31 cellular contexts compared by ENCODE assay signal in the genomic region with DNA sequence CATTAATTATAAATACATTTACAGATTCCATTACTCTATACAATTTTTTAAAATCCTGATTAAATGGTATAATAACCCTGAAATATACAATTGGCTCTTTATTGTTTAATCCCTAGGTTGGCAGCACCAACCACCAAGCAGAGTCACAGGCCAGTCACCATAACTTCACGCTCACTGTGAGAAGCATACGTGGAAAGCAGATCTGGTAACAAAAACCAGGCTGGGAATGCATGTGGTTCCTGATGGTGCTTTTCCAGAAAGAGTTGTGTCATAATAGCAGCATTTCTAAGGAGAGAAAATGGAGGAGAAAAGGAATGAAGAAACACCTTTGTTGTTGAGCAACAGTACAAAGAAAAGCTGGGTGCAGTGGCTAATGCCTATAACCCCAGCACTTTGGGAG.
"Had no signal": no experiment of that assay in that cellular context is flagged by ENCODE, and none has a peak within 500 bp of the region (broad histone marks: within the 10 kb centered on the region; RNA-seq: fewer than 3 reads in every experiment).

No MANE protein-coding gene starts in this region.

- H3K9me3 ChIP-seq: neutrophil, right atrium auricular region, right lobe of liver, suprapubic skin, thoracic aorta, tibial artery, upper lobe of right lung had no signal

- H3K4me2 ChIP-seq: neural progenitor cell, smooth muscle cell had no signal

- ATAC-seq: left colon; left lung; right lobe of liver; stimulated activated naive CD8-positive, alpha-beta T cell treated with anti-CD3 and anti-CD28 coated beads, Interleukin-15, amount 100 ng/mL, for 72 hours; upper lobe of right lung had no signal

- H3K79me2 ChIP-seq: parathyroid adenoma had no signal

- H3K9ac ChIP-seq: neural progenitor cell, parathyroid adenoma had no signal

- H3K4me3 ChIP-seq: left lung, lung, neural progenitor cell, right atrium auricular region, right lobe of liver, smooth muscle cell, suprapubic skin, thoracic aorta, tibial artery, upper lobe of right lung had no signal

- H3K36me3 Mint-ChIP-seq: immature natural killer cell; mesothelial cell of epicardium; natural killer cell; neural progenitor cell; stimulated activated memory B cell treated with anti-CD40 and anti-IgM and Interleukin-4, amounts not matched to agents 10 μg/mL and 1 μg/mL and 100 μg/mL, for 72 hours had no signal

- H3K27ac Mint-ChIP-seq: immature natural killer cell; mesothelial cell of epicardium; natural killer cell; nephron progenitor cell; neural progenitor cell; stimulated activated memory B cell treated with anti-CD40 and anti-IgM and Interleukin-4, amounts not matched to agents 10 μg/mL and 1 μg/mL and 100 μg/mL, for 72 hours; stimulated activated naive CD8-positive, alpha-beta T cell treated with anti-CD3 and anti-CD28 coated beads, Interleukin-15, amount 100 ng/mL, for 72 hours had no signal

- H2AFZ ChIP-seq: neural progenitor cell, parathyroid adenoma had no signal

- H3K27me3 ChIP-seq: left lung, neural progenitor cell, right atrium auricular region, right lobe of liver, suprapubic skin, tibial artery had no signal

- H3K4me1 Mint-ChIP-seq: immature natural killer cell; mesothelial cell of epicardium; naive B cell; natural killer cell; neural progenitor cell; stimulated activated memory B cell treated with anti-CD40 and anti-IgM and Interleukin-4, amounts not matched to agents 10 μg/mL and 1 μg/mL and 100 μg/mL, for 72 hours; stimulated activated naive CD8-positive, alpha-beta T cell treated with anti-CD3 and anti-CD28 coated beads, Interleukin-15, amount 100 ng/mL, for 72 hours had no signal

- FAIRE-seq: islet of Langerhans had no signal

- DNase-seq: hypothalamus; immature natural killer cell; kidney; left colon; left lung; mesendoderm; naive B cell; natural killer cell; nephron progenitor cell; occipital lobe; right lobe of liver; stimulated activated CD4-positive, alpha-beta T cell treated with anti-CD3 and anti-CD28 coated beads, Interleukin-1b, Interleukin-23, amount 100 ng/mL, for 48 hours; stimulated activated CD4-positive, alpha-beta T cell treated with anti-CD3 and anti-CD28 coated beads, Interleukin-2, amount 100 ng/mL, for 48 hours; stimulated activated CD4-positive, alpha-beta T cell treated with anti-CD3 and anti-CD28 coated beads, Interleukin-4, amount 100 ng/mL, for 4 hours; stimulated activated CD8-positive, alpha-beta memory T cell treated with anti-CD3 and anti-CD28 coated beads, Interleukin-4, amount 100 ng/mL, for 48 hours; stimulated activated naive CD4-positive, alpha-beta T cell treated with Interleukin-2 at 50 U/mL for 16 hours; stimulated activated naive CD8-positive, alpha-beta T cell treated with anti-CD3 and anti-CD28 coated beads, Interleukin-15, amount 100 ng/mL, for 72 hours; tibial artery; trophoblast cell; upper lobe of right lung had no signal

- H3K4me3 Mint-ChIP-seq: immature natural killer cell; mesothelial cell of epicardium; naive B cell; natural killer cell; nephron progenitor cell; neural progenitor cell; stimulated activated memory B cell treated with anti-CD40 and anti-IgM and Interleukin-4, amounts not matched to agents 10 μg/mL and 1 μg/mL and 100 μg/mL, for 72 hours; stimulated activated naive CD8-positive, alpha-beta T cell treated with anti-CD3 and anti-CD28 coated beads, Interleukin-15, amount 100 ng/mL, for 72 hours had no signal

- H3K36me3 ChIP-seq: left lung, neural progenitor cell, neutrophil, right atrium auricular region, right lobe of liver, suprapubic skin, thoracic aorta, tibial artery, upper lobe of right lung had no signal

- H3K27ac ChIP-seq: left lung, neural progenitor cell, neutrophil, parathyroid adenoma, right atrium auricular region, right lobe of liver, suprapubic skin, thoracic aorta, tibial artery, upper lobe of right lung had no signal

- H3K9me3 Mint-ChIP-seq: immature natural killer cell; neural progenitor cell; stimulated activated naive CD8-positive, alpha-beta T cell treated with anti-CD3 and anti-CD28 coated beads, Interleukin-15, amount 100 ng/mL, for 72 hours had no signal

- H3K4me1 ChIP-seq: left lung, neural progenitor cell, parathyroid adenoma, right atrium auricular region, right lobe of liver, suprapubic skin, tibial artery, upper lobe of right lung had no signal
